In genomic region chr7:49883933-49884332, GRCh38 we compare ENCODE assay signal across 26 cellular contexts.
DNase-seq lines count a peak whose midpoint lies in the region; ATAC-seq, FAIRE-seq and TF ChIP-seq lines count a peak whose summit lies in the region.
"Had no signal": no experiment of that assay in that cellular context is flagged by ENCODE, and none has a peak within 500 bp of the region (broad histone marks: within the 10 kb centered on the region; RNA-seq: fewer than 3 reads in every experiment).

No MANE protein-coding gene starts in this region.

- no peak overlapping the region for H2BK120ac ChIP-seq in H1 (replicated peaks; ENCODE audit: low read depth, low read length)

- no peak overlapping the region for H3K18ac ChIP-seq in H1 (ENCODE audit: extremely low read depth, low read length)

- 100% methylated on average over 1 of the region's 1 CpG; no CpG with 5 or more reads in 1 of the 2 experiments for WGBS in H1 (ENCODE audit: extremely low coverage in 1 of 2, insufficient coverage in 1 of 2, insufficient read length in 1 of 2, insufficient replicate concordance in 2 of 2, low coverage in 1 of 2, low lambda C conversion rate in 2 of 2, missing lambda C conversion rate in 1 of 2), 2 experiments
- WGBS in aorta, 2 donors: 86 to 94% methylated on average over 1 of the region's 1 CpG

- TF ChIP-seq RAD21 in H1 (IDR thresholded peaks at IDR 0.05 in 1 of 2, conservative IDR thresholded peaks at IDR 0.05 in 1 of 2; ENCODE audit: low read depth in 2 of 2, low read length in 2 of 2): no peak

- H3F3A ChIP-seq in GM23338 (replicated peaks; ENCODE audit: low read depth): no peaks in the 10 kb centered on the region

- H4K8ac ChIP-seq in H1 (ENCODE audit: extremely low read depth, insufficient read depth, low read length): no peak overlapping the region

- H2BK12ac ChIP-seq in H1 (ENCODE audit: low read depth, low read length): no peak overlapping the region

- H3K36me3 ChIP-seq in H1 (ENCODE audit: control insufficient read depth in 2 of 4, insufficient read depth in 4 of 4, low read length in 3 of 4) (no peaks in the 10 kb centered on the region), aorta (ENCODE audit: control insufficient read depth in 1 of 2, insufficient read depth in 2 of 2, low read length in 1 of 2) (no peaks in the 10 kb centered on the region), GM23338 (ENCODE audit: insufficient read depth) (no peaks in the 10 kb centered on the region)
- H3K36me3 ChIP-seq: BE2C, BLaER1 had no signal

- TF ChIP-seq CTCF in H1 (IDR thresholded peaks at IDR 0.05; ENCODE audit: control extremely low read depth in 1 of 3, insufficient read depth in 1 of 3, low read depth in 1 of 3, low read length in 3 of 3) (no peak), nephron progenitor cell (IDR thresholded peaks at IDR 0.05) (no peak), GM23338 (conservative IDR thresholded peaks at IDR 0.05; ENCODE audit: low read depth in 2 of 2) (no peak)

- intact Hi-C loops in aorta (cut with DNase I): no loop called here

- peak overlapping the region; percentile 3 for H3K14ac ChIP-seq in H1 (ENCODE audit: insufficient read length)

- no peak for FAIRE-seq in H1 (lab: Jason Lieb, UNC)
- FAIRE-seq: A204.1, D721Med, GM12878, GM12892, GM18507 had no signal

- H3K9me3 Mint-ChIP-seq in nephron progenitor cell (peaks cover 11% of the 10 kb centered on the region), GM23338 (peaks cover 10% of the 10 kb centered on the region; the same call in 1 of the 3 replicates), immature natural killer cell (peaks cover 0 to 5% (median 3%) of the 10 kb centered on the region in 6 donors)
- H3K9me3 Mint-ChIP-seq in stimulated activated effector memory CD8-positive, alpha-beta T cell treated with anti-CD3 and anti-CD28 coated beads, Interleukin-12 subunit alpha, Interleukin-12 subunit beta, amount 100 ng/mL, for 72 hours: peaks cover 4% of the 10 kb centered on the region
- H3K9me3 Mint-ChIP-seq: CD4-positive, CD25-positive, alpha-beta regulatory T cell had no signal

- DNase-seq in H1 (ENCODE audit: low read depth in 1 of 2, low spot score in 2 of 2) (no peak), nephron progenitor cell (no peak), aorta (no peak), GM23338 (ENCODE audit: low spot score) (no peak), RKO (ENCODE audit: low spot score) (no peak), immature natural killer cell (no peak)
- no peak for DNase-seq in stimulated activated effector memory CD8-positive, alpha-beta T cell treated with anti-CD3 and anti-CD28 coated beads, Interleukin-12 subunit alpha, Interleukin-12 subunit beta, amount 100 ng/mL, for 72 hours (ENCODE audit: low spot score in 2 of 2)
- no peak for DNase-seq in activated naive CD4-positive, alpha-beta T cell treated with Interleukin-2 at 50 U/mL for 16 hours
- DNase-seq: 8988T; ACHN; BE2C; C1 segment of cervical spinal cord; Caco-2; Calu3; CD4-positive, alpha-beta memory T cell; CD4-positive, CD25-positive, alpha-beta regulatory T cell; DMS79 treated with DMSO at 0.1 percent for 48 hours; EL; GDM1 had no signal

- H3K79me2 ChIP-seq in H1 (ENCODE audit: control insufficient read depth in 1 of 2, insufficient read depth in 2 of 2, low read length in 2 of 2) (no peaks in the 10 kb centered on the region), GM23338 (replicated peaks; ENCODE audit: insufficient read depth) (no peaks in the 10 kb centered on the region)

- H3K23ac ChIP-seq in H1 (ENCODE audit: insufficient read length): no peak overlapping the region

- H2BK5ac ChIP-seq in H1 (ENCODE audit: low read depth, low read length): no peak overlapping the region

- no peak overlapping the region for H4K5ac ChIP-seq in H1 (ENCODE audit: insufficient read length, low read depth, low read length)

- H2BK20ac ChIP-seq in H1 (ENCODE audit: low read length): no peak overlapping the region

- H3K4me1 ChIP-seq in H1 (replicated peaks in 1 of 4; ENCODE audit: control insufficient read depth in 3 of 4, insufficient read depth in 4 of 4, low read length in 3 of 4) (no peaks in the 10 kb centered on the region), aorta (ENCODE audit: control insufficient read depth in 1 of 2, insufficient read depth in 2 of 2, low read length in 2 of 2) (no peaks in the 10 kb centered on the region), GM23338 (ENCODE audit: insufficient read depth) (no peaks in the 10 kb centered on the region)
- H3K4me1 ChIP-seq: BE2C, BLaER1, Caco-2 had no signal

- POLR2A ChIA-PET in H1 (lab: Charles Lee; ENCODE audit: partially characterized antibody): no interaction called here

- TF ChIP-seq POLR2A in H1 (IDR thresholded peaks at IDR 0.05; ENCODE audit: control extremely low read depth in 1 of 2, low read depth in 2 of 2, low read length in 2 of 2): no peak

- H2AK5ac ChIP-seq in H1 (ENCODE audit: low read depth, low read length): no peak overlapping the region

- peak; percentile 31 for ATAC-seq in stimulated activated effector memory CD8-positive, alpha-beta T cell treated with anti-CD3 and anti-CD28 coated beads, Interleukin-12 subunit alpha, Interleukin-12 subunit beta, amount 100 ng/mL, for 72 hours
- ATAC-seq in aorta (ENCODE audit: low FRiP score): peak; percentile 46
- ATAC-seq in GM23338: no peak
- ATAC-seq: GM12878 had no signal

- H3K4me1 Mint-ChIP-seq in nephron progenitor cell (no peaks in the 10 kb centered on the region), GM23338 (no peaks in the 10 kb centered on the region), immature natural killer cell (no peaks in the 10 kb centered on the region)
- H3K4me1 Mint-ChIP-seq in stimulated activated effector memory CD8-positive, alpha-beta T cell treated with anti-CD3 and anti-CD28 coated beads, Interleukin-12 subunit alpha, Interleukin-12 subunit beta, amount 100 ng/mL, for 72 hours: no peaks in the 10 kb centered on the region
- H3K4me1 Mint-ChIP-seq: CD14-positive monocyte; CD4-positive, alpha-beta memory T cell; CD4-positive, CD25-positive, alpha-beta regulatory T cell had no signal

- H3K4me2 ChIP-seq in H1 (ENCODE audit: insufficient read depth in 1 of 2, low read depth in 2 of 2, low read length in 2 of 2) (no peak overlapping the region), GM23338 (no peak overlapping the region)
- H3K4me2 ChIP-seq: BLaER1 had no signal

- H4K20me1 ChIP-seq in H1 (replicated peaks in 1 of 2; ENCODE audit: control insufficient read depth in 1 of 2, insufficient read depth in 2 of 2, low read length in 2 of 2) (no peaks in the 10 kb centered on the region), GM23338 (replicated peaks; ENCODE audit: insufficient read depth) (no peaks in the 10 kb centered on the region)
- H4K20me1 ChIP-seq: BLaER1 had no signal

- H3K4me3 ChIP-seq in H1 (ENCODE audit: extremely low read depth in 1 of 4, insufficient read depth in 2 of 4, low read depth in 3 of 4, low read length in 4 of 4): no peak overlapping the region
- H3K4me3 ChIP-seq in aorta (ENCODE audit: low read length in 2 of 2): no peak overlapping the region
- H3K4me3 ChIP-seq in GM23338: no peak overlapping the region
- H3K4me3 ChIP-seq: BLaER1, GM12878 had no signal

- peak overlapping the region; percentile 69 for H3K27ac Mint-ChIP-seq in nephron progenitor cell
- no peak overlapping the region for H3K27ac Mint-ChIP-seq in stimulated activated effector memory CD8-positive, alpha-beta T cell treated with anti-CD3 and anti-CD28 coated beads, Interleukin-12 subunit alpha, Interleukin-12 subunit beta, amount 100 ng/mL, for 72 hours
- no peak overlapping the region for H3K27ac Mint-ChIP-seq in GM23338
- no peak overlapping the region for H3K27ac Mint-ChIP-seq in immature natural killer cell
- H3K27ac Mint-ChIP-seq: CD14-positive monocyte; CD4-positive, CD25-positive, alpha-beta regulatory T cell had no signal

- no peaks in the 10 kb centered on the region for H3K9me2 ChIP-seq in GM23338 (ENCODE audit: insufficient read depth)

- H3K56ac ChIP-seq in H1 (replicated peaks; ENCODE audit: insufficient read length, low read depth, low read length): no peak overlapping the region

- H3K9me3 ChIP-seq in H1 (ENCODE audit: insufficient read depth in 2 of 2, low read depth in 1 of 2, low read length in 1 of 2): peaks cover 5 to 8% of the 10 kb centered on the region in 2 experiments; a peak in 3 of 4 replicates
- H3K9me3 ChIP-seq in aorta (ENCODE audit: control insufficient read depth, low read length): peaks cover 1% of the 10 kb centered on the region
- H3K9me3 ChIP-seq: BE2C, BLaER1, Caco-2 had no signal

- CTCF ChIA-PET in H1 (lab: Charles Lee; ENCODE audit: partially characterized antibody): no interaction called here

- H3K27ac ChIP-seq in H1 (ENCODE audit: low read depth, low read length) (no peak overlapping the region), aorta (ENCODE audit: low read depth in 1 of 2, low read length in 2 of 2) (no peak overlapping the region), GM23338 (ENCODE audit: low read depth) (no peak overlapping the region)
- H3K27ac ChIP-seq: BLaER1 had no signal

- no peaks in the 10 kb centered on the region for H3K79me1 ChIP-seq in H1 (ENCODE audit: low read depth, low read length)

- no peaks in the 10 kb centered on the region for H3K27me3 ChIP-seq in H1 (replicated peaks in 1 of 4; ENCODE audit: control insufficient read depth in 3 of 4, extremely low read depth in 1 of 4, insufficient read depth in 3 of 4, low read length in 3 of 4)
- no peaks in the 10 kb centered on the region for H3K27me3 ChIP-seq in aorta (ENCODE audit: control insufficient read depth in 1 of 2, insufficient read depth in 2 of 2, low read length in 1 of 2)
- H3K27me3 ChIP-seq in GM23338 (ENCODE audit: insufficient read depth): no peaks in the 10 kb centered on the region
- H3K27me3 ChIP-seq: BE2C, BLaER1 had no signal

- no peaks in the 10 kb centered on the region for H3K23me2 ChIP-seq in H1 (ENCODE audit: low read depth, low read length)

- no peak overlapping the region for H3K4ac ChIP-seq in H1 (replicated peaks; ENCODE audit: insufficient read length, low read depth, low read length)

- H4K91ac ChIP-seq in H1 (replicated peaks; ENCODE audit: insufficient read length, low read length): no peak overlapping the region

- peaks cover 4% of the 10 kb centered on the region for H3K27me3 Mint-ChIP-seq in nephron progenitor cell (ENCODE audit: low read depth, poor library complexity)
- no peaks in the 10 kb centered on the region for H3K27me3 Mint-ChIP-seq in GM23338 (ENCODE audit: insufficient read depth, low read depth, poor library complexity)
- H3K27me3 Mint-ChIP-seq in immature natural killer cell (ENCODE audit: low read depth in 3 of 3): peaks cover 3 to 6% (median 6%) of the 10 kb centered on the region in 3 donors
- H3K27me3 Mint-ChIP-seq: CD4-positive, CD25-positive, alpha-beta regulatory T cell had no signal

- TF ChIP-seq EP300 in H1 (IDR thresholded peaks at IDR 0.05; ENCODE audit: borderline replicate concordance in 1 of 2, low read depth in 2 of 2, low read length in 2 of 2): no peak

- H2AFZ ChIP-seq in H1 (ENCODE audit: low read length) (no peak overlapping the region), GM23338 (no peak overlapping the region)

- H3K4me3 Mint-ChIP-seq in nephron progenitor cell: no peak overlapping the region
- no peak overlapping the region for H3K4me3 Mint-ChIP-seq in stimulated activated effector memory CD8-positive, alpha-beta T cell treated with anti-CD3 and anti-CD28 coated beads, Interleukin-12 subunit alpha, Interleukin-12 subunit beta, amount 100 ng/mL, for 72 hours
- H3K4me3 Mint-ChIP-seq in GM23338: no peak overlapping the region
- H3K4me3 Mint-ChIP-seq in immature natural killer cell: no peak overlapping the region
- H3K4me3 Mint-ChIP-seq: CD14-positive monocyte; CD4-positive, alpha-beta memory T cell; CD4-positive, CD25-positive, alpha-beta regulatory T cell had no signal

- no peak overlapping the region for H2BK15ac ChIP-seq in H1 (ENCODE audit: low read length)

- H3K9ac ChIP-seq in H1 (replicated peaks in 1 of 4; ENCODE audit: extremely low read depth in 1 of 4, low read depth in 3 of 4, low read length in 3 of 4): no peak overlapping the region
- H3K9ac ChIP-seq: BLaER1 had no signal

- H3K36me3 Mint-ChIP-seq in nephron progenitor cell (ENCODE audit: low read depth) (no peaks in the 10 kb centered on the region), GM23338 (ENCODE audit: low read depth) (peaks cover 17% of the 10 kb centered on the region), immature natural killer cell (no peaks in the 10 kb centered on the region)
- no peaks in the 10 kb centered on the region for H3K36me3 Mint-ChIP-seq in stimulated activated effector memory CD8-positive, alpha-beta T cell treated with anti-CD3 and anti-CD28 coated beads, Interleukin-12 subunit alpha, Interleukin-12 subunit beta, amount 100 ng/mL, for 72 hours
- H3K36me3 Mint-ChIP-seq: CD14-positive monocyte; CD4-positive, alpha-beta memory T cell; CD4-positive, CD25-positive, alpha-beta regulatory T cell had no signal
